In genomic region chr1:177048314-177049069, GRCh38 we compare ENCODE assay signal across 26 cellular contexts.
"Had no signal": no experiment of that assay in that cellular context is flagged by ENCODE, and none has a peak within 500 bp of the region (broad histone marks: within the 10 kb centered on the region; RNA-seq: fewer than 3 reads in every experiment).

No MANE protein-coding gene starts in this region.

- H3K36me3 ChIP-seq: gastroesophageal sphincter, right atrium auricular region, stomach, thyroid gland, upper lobe of left lung had no signal

- H3K9me3 ChIP-seq: gastroesophageal sphincter, right atrium auricular region, stomach, thyroid gland, upper lobe of left lung had no signal

- DNase-seq: activated CD4-positive, alpha-beta T cell treated with anti-CD3 and anti-CD28 coated beads for 48 hours; activated CD4-positive, alpha-beta T cell treated with anti-CD3 and anti-CD28 coated beads, Interleukin-2, amount 50 U/mL, for 48 hours; activated CD8-positive, alpha-beta memory T cell treated with anti-CD3 and anti-CD28 coated beads for 24 hours; activated effector memory CD4-positive, alpha-beta T cell treated with Interleukin-2 at 50 U/mL for 16 hours; activated naive CD4-positive, alpha-beta T cell treated with Interleukin-2 at 50 U/mL for 16 hours; anterior cingulate cortex; dermis blood vessel endothelial cell; effector CD4-positive, alpha-beta T cell; immature natural killer cell; naive thymus-derived CD8-positive, alpha-beta T cell; occipital lobe; stimulated activated CD4-positive, alpha-beta T cell treated with anti-CD3 and anti-CD28 coated beads, Interleukin-15, amount 100 ng/mL, for 24 hours; stimulated activated CD4-positive, alpha-beta T cell treated with anti-CD3 and anti-CD28 coated beads, Interleukin-2, amount 100 ng/mL, for 24 hours; stimulated activated naive B cell treated with anti-CD40 and anti-IgM and Interleukin-4, amounts not matched to agents 10 μg/mL and 1 μg/mL and 100 μg/mL, for 72 hours; stomach; T-helper 9 cell; thyroid gland; upper lobe of left lung had no signal

- H3K27me3 ChIP-seq: gastroesophageal sphincter, hepatocyte, right atrium auricular region, stomach, thyroid gland, upper lobe of left lung had no signal

- H3K79me2 ChIP-seq: hepatocyte had no signal

- H2AFZ ChIP-seq: hepatocyte had no signal

- H3K4me2 ChIP-seq: hepatocyte had no signal

- H3K27ac ChIP-seq: gastroesophageal sphincter, hepatocyte, right atrium auricular region, stomach, thyroid gland, upper lobe of left lung, VCaP had no signal

- H3K4me1 ChIP-seq: gastroesophageal sphincter, right atrium auricular region, stomach, thyroid gland, upper lobe of left lung had no signal

- ATAC-seq: activated CD4-positive, CD25-positive, alpha-beta regulatory T cell treated with anti-CD3 and anti-CD28 coated beads, Interleukin-2, amount 50 U/mL, for 24 hours; gastroesophageal sphincter; naive thymus-derived CD8-positive, alpha-beta T cell; stimulated activated naive B cell treated with anti-CD40 and anti-IgM and Interleukin-4, amounts not matched to agents 10 μg/mL and 1 μg/mL and 100 μg/mL, for 72 hours had no signal

- H3K4me3 ChIP-seq: gastroesophageal sphincter, hepatocyte, right atrium auricular region, stomach, thyroid gland, upper lobe of left lung had no signal

- FAIRE-seq: colon, endometrium, TTC549 had no signal
